In genomic region chr7:97226541-97226940, GRCh38 we compare ENCODE assay signal across 16 cellular contexts.
A peak's percentile ranks its signal among the peaks of the same experiment; 100 is the strongest.
DNase-seq lines count a peak whose midpoint lies in the region; ATAC-seq and TF ChIP-seq lines count a peak whose summit lies in the region.
"Had no signal": no experiment of that assay in that cellular context is flagged by ENCODE, and none has a peak within 500 bp of the region (broad histone marks: within the 10 kb centered on the region; RNA-seq: fewer than 3 reads in every experiment).

No MANE protein-coding gene starts in this region.

- no peak for TF ChIP-seq CTCF in BE2C (IDR thresholded peaks at IDR 0.05; ENCODE audit: low read depth, low read length)

- no peaks in the 10 kb centered on the region for H3K36me3 ChIP-seq in BE2C
- H3K36me3 ChIP-seq: lower lobe of right lung, thyroid gland had no signal

- peaks cover 18% of the 10 kb centered on the region for H3K27me3 ChIP-seq in BE2C
- H3K27me3 ChIP-seq: thyroid gland had no signal

- DNase-seq in NCI-H82 (lab: John Stamatoyannopoulos, UW) (no peak), AG08395 (ENCODE audit: low spot score) (no peak), BE2C (no peak), NCI-H524 (lab: John Stamatoyannopoulos, UW) (no peak)
- DNase-seq: effector CD8-positive, alpha-beta T cell; lower lobe of right lung; natural killer cell; NCI-H1417; NCI-H345; stimulated activated CD8-positive, alpha-beta memory T cell treated with anti-CD3 and anti-CD28 coated beads, Interleukin-4, amount 100 ng/mL, for 48 hours; T-helper 1 cell; thyroid gland had no signal

- H3K4me1 ChIP-seq in BE2C = no peaks in the 10 kb centered on the region
- H3K4me1 ChIP-seq: lower lobe of right lung, thyroid gland had no signal

- no peaks in the 10 kb centered on the region for H3K9me3 ChIP-seq in BE2C
- H3K9me3 ChIP-seq: lower lobe of right lung, thyroid gland had no signal

- no peak overlapping the region for H3K4me3 ChIP-seq in BE2C (ENCODE audit: low read depth, low read length)
- H3K4me3 ChIP-seq: lower lobe of right lung, thyroid gland had no signal

- ATAC-seq in GM18868 (IDR thresholded peaks at IDR 0.05; ENCODE audit: unreplicated experiment) (peak; percentile 95), GM21390 (IDR thresholded peaks at IDR 0.05; ENCODE audit: unreplicated experiment) (peak; percentile 97), HG02938 (IDR thresholded peaks at IDR 0.05; ENCODE audit: unreplicated experiment) (peak; percentile 85), HG03520 (IDR thresholded peaks at IDR 0.05; ENCODE audit: unreplicated experiment) (peak; percentile 93)
- ATAC-seq: lower lobe of right lung, natural killer cell had no signal
